ENCODE assay signal across 8 cellular contexts in the genomic region with DNA sequence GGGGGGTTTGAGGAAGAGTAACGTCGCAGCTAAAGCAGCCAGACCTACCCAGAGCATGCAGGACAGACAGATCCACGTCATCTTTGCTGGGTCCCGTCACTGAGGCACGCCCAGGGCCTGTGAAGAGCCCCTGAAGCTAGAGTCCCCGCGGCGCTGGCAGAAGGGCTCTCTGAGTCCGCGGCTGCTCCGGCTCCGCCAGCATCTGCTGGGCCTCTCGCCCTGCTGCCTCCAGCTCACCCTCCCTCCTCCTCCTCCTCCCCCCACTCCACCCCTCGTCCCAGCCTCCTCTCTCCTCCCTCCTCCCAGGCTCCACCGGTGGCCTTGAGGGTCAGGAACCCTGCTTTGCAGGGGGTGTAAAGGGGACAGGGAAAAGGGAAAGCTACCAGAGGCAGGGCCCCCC. TPM values are rescaled to one million over a fixed set of nuclear protein-coding genes. Genes with fewer than 3 reads are reported as not detected.
DNase-seq lines count a peak whose midpoint lies in the region; ATAC-seq and TF ChIP-seq lines count a peak whose summit lies in the region.

A gene (minus strand): TSS at position 204 of the 400 bp plus-strand sequence. CDS start 123 bp downstream, at position 81.

- peak within 1 kb of the TSS; percentile 95 for H2AK5ac ChIP-seq in IMR-90 (ENCODE audit: low read depth, low read length)

- intact Hi-C loops in IMR-90 (cut with micrococcal nuclease) (no loop called here), left colon (cut with DNase I, micrococcal nuclease) (no loop called here), spleen (cut with DNase I; ENCODE audit: low total_unique reads) (no loop called here)

- H3K56ac ChIP-seq in IMR-90 (ENCODE audit: extremely low read depth, insufficient read depth, low read length) = peak within 1 kb of the TSS; percentile 35; the same call in 1 of the 2 replicates

- peak within 1 kb of the TSS; percentile 87 for H2AFZ ChIP-seq in IMR-90 (replicated peaks; ENCODE audit: low read length, poor library complexity)

- peak within 1 kb of the TSS; percentile 83 for H2BK5ac ChIP-seq in IMR-90 (ENCODE audit: low read depth, low read length, poor library complexity, severe bottlenecking)

- H4K8ac ChIP-seq in IMR-90 (ENCODE audit: low read depth in 2 of 2, low read length in 2 of 2) = peak within 1 kb of the TSS; percentile 63 to 77

- peak within 1 kb of the TSS; percentile 85 for H3K4me3 ChIP-seq in IMR-90 (ENCODE audit: insufficient read depth, low read depth, low read length)
- H3K4me3 ChIP-seq in spleen = no peak within 1 kb of the TSS

- no peaks in the 10 kb centered on the region for H3K9me3 ChIP-seq in IMR-90 (ENCODE audit: control insufficient read depth, insufficient read depth, low read length)
- no peaks in the 10 kb centered on the region for H3K9me3 ChIP-seq in spleen

- BruUV-seq in IMR-90 (replicated peaks; lab: Mats Ljungman, UMichigan) = no TSS peak

- in situ Hi-C loops in IMR-90 (cut with MboI; ENCODE audit: low sequenced_read_pairs) = no loop called here

- peaks cover 24% of the 10 kb centered on the region for H3K9me1 ChIP-seq in IMR-90 (ENCODE audit: insufficient read depth, low read length)

- DNase-seq in IMR-90 (peak; percentile 65), left colon (peak in 1 of 2 donors; percentile 45), spleen (no peak), T-helper 2 cell (no peak), NCI-H2029 treated with DMSO at 0.1 percent for 48 hours (lab: John Stamatoyannopoulos, UW) (no peak), cortex of kidney (lab: John Stamatoyannopoulos, UW) (no peak)

- peak within 1 kb of the TSS; percentile 69; the same call in 1 of the 2 replicates for H2BK20ac ChIP-seq in IMR-90 (ENCODE audit: low read depth, low read length)

- H3K27ac ChIP-seq in IMR-90 (ENCODE audit: insufficient read depth, low read length) (peak within 1 kb of the TSS; percentile 94), cingulate gyrus (ENCODE audit: low read depth, low read length) (peak within 1 kb of the TSS; percentile 25), spleen (peak within 1 kb of the TSS in 1 of 8 donors; percentile 13)

- TF ChIP-seq CTCF in IMR-90 (conservative IDR thresholded peaks at IDR 0.05; ENCODE audit: low read depth, low read length) (no peak), spleen (IDR thresholded peaks at IDR 0.05 in 8 of 11, conservative IDR thresholded peaks at IDR 0.05 in 3 of 11) (no peak)

- H2BK15ac ChIP-seq in IMR-90 (ENCODE audit: low read depth, low read length) = peak within 1 kb of the TSS; percentile 16; the same call in 2 of the 3 replicates

- H4K20me1 ChIP-seq in IMR-90 (ENCODE audit: insufficient read depth, low read length) = peaks cover 15% of the 10 kb centered on the region; the same call in 1 of the 2 replicates

- CTCF ChIA-PET in IMR-90 (lab: Yijun Ruan, JAX) = interaction anchor here (1.1 kb wide), 1 partner anchor 9 kb away, joined by 3 read pairs; no protein-coding TSS in a partner anchor

- H3K4ac ChIP-seq in IMR-90 (ENCODE audit: low read depth, low read length) = peak within 1 kb of the TSS; percentile 94

- H3K36me3 ChIP-seq in IMR-90 (ENCODE audit: control insufficient read depth, insufficient read depth, low read length) (no peaks in the 10 kb centered on the region; the same call in 1 of the 2 replicates), spleen (no peaks in the 10 kb centered on the region)

- ATAC-seq in IMR-90 (ENCODE audit: low read depth) (peak; percentile 63), left colon (no peak), GM21576 (IDR thresholded peaks at IDR 0.05; ENCODE audit: unreplicated experiment) (no peak)

- POLR2A ChIA-PET in IMR-90 (lab: Charles Lee; ENCODE audit: unreplicated experiment) = no interaction called here

- peak within 1 kb of the TSS; percentile 95 for H3K9ac ChIP-seq in IMR-90 (ENCODE audit: low read depth, low read length)

- H4K91ac ChIP-seq in IMR-90 (ENCODE audit: insufficient read depth, low read depth, low read length) = peak within 1 kb of the TSS; percentile 81

- H3K23ac ChIP-seq in IMR-90 (ENCODE audit: low read depth, low read length) = peak within 1 kb of the TSS; percentile 77; the same call in 1 of the 2 replicates

- peak within 1 kb of the TSS; percentile 90 for H3K18ac ChIP-seq in IMR-90 (ENCODE audit: low read depth, low read length)

- TF ChIP-seq POLR2A in IMR-90 (IDR thresholded peaks at IDR 0.05; ENCODE audit: low read depth, low read length) (peak; percentile 91), spleen (IDR thresholded peaks at IDR 0.05) (no peak)

- 0% methylated on average over 5 of the region's 15 CpGs; no CpG with 5 or more reads in 1 of the 2 experiments for WGBS in IMR-90 (ENCODE audit: extremely low coverage in 2 of 2, insufficient read length in 1 of 2), 2 experiments
- 64 to 77% (median 67%) methylated on average over 7 to 15 of the region's 15 CpGs for WGBS in spleen, 5 donors

- peaks cover 40% of the 10 kb centered on the region for H3K4me1 ChIP-seq in IMR-90 (ENCODE audit: control insufficient read depth, insufficient read depth, low read length)
- H3K4me1 ChIP-seq in spleen = peaks cover 0 to 47% (median 15%) of the 10 kb centered on the region in 6 donors

- H3K14ac ChIP-seq in IMR-90 (replicated peaks; ENCODE audit: low read depth, low read length) = peak within 1 kb of the TSS; percentile 92

- H3K27me3 ChIP-seq in IMR-90 (ENCODE audit: control insufficient read depth, insufficient read depth, low read length) (no peaks in the 10 kb centered on the region), spleen (replicated peaks in 1 of 7) (peaks cover 0 to 3% (median 0%) of the 10 kb centered on the region in 7 donors)

- peak within 1 kb of the TSS; percentile 73 for H4K5ac ChIP-seq in IMR-90 (ENCODE audit: low read depth, low read length)

- peak within 1 kb of the TSS; percentile 96 for H2AK9ac ChIP-seq in IMR-90 (replicated peaks; ENCODE audit: low read depth, low read length, poor library complexity)

- dilution Hi-C loops in IMR-90 (cut with HindIII; ENCODE audit: low sequenced_read_pairs, unreplicated experiment) = no loop called here

- H3K79me1 ChIP-seq in IMR-90 (ENCODE audit: low read depth in 1 of 2, low read length in 2 of 2) = peaks cover 21 to 73% of the 10 kb centered on the region in 2 experiments

- TF ChIP-seq RAD21 in IMR-90 (IDR thresholded peaks at IDR 0.05; ENCODE audit: low read length) = no peak

- peak within 1 kb of the TSS; percentile 93 for H3K4me2 ChIP-seq in IMR-90 (ENCODE audit: low read depth, low read length)

- peak within 1 kb of the TSS; percentile 86 for H2BK120ac ChIP-seq in IMR-90 (ENCODE audit: low read depth, low read length)

TF ChIP-seq in IMR-90, 13 proteins besides CTCF, POLR2A, EP300 and RAD21:
- TF ChIP-seq MAZ (IDR thresholded peaks at IDR 0.05; ENCODE audit: borderline replicate concordance, low read depth, low read length) (peak; percentile 83; the same call in 1 of the 2 replicates), CEBPB (IDR thresholded peaks at IDR 0.05; ENCODE audit: low read depth, low read length) (no peak)

RNA-seq across cellular contexts. Expression of the gene that starts here (rescaled TPM):
- total RNA-seq in IMR-90 (2012; rRNA removed) = 41.9 and 45.2 TPM in 2 replicates
- polyA plus RNA-seq in IMR-90 (2012; rRNA removed) = 40.3 and 41.1 TPM in 2 replicates
- 17.3 and 23.8 TPM in 2 replicates for polyA plus RNA-seq in IMR-90 (2012; cell fraction: cytosol; rRNA removed)
- polyA plus RNA-seq in IMR-90 (2012; cell fraction: nucleus; rRNA removed; ENCODE audit: low replicate concordance) = 68.3 and 71.1 TPM in 2 replicates
- 100 to 1,000 TPM in 1 of 2 donors, 10 to 100 TPM in 1; 27.8 to 149 TPM for total RNA-seq in left colon
- 100 to 1,000 TPM; 170 to 580 (median 273) TPM for total RNA-seq in spleen
- 10 to 100 TPM in 1 of 3 donors, 1 to 10 TPM in 2; 6.9 to 48.7 (median 8.6) TPM for polyA plus RNA-seq in spleen
